ENCODE assay signal across 10 cellular contexts in the genomic region with DNA sequence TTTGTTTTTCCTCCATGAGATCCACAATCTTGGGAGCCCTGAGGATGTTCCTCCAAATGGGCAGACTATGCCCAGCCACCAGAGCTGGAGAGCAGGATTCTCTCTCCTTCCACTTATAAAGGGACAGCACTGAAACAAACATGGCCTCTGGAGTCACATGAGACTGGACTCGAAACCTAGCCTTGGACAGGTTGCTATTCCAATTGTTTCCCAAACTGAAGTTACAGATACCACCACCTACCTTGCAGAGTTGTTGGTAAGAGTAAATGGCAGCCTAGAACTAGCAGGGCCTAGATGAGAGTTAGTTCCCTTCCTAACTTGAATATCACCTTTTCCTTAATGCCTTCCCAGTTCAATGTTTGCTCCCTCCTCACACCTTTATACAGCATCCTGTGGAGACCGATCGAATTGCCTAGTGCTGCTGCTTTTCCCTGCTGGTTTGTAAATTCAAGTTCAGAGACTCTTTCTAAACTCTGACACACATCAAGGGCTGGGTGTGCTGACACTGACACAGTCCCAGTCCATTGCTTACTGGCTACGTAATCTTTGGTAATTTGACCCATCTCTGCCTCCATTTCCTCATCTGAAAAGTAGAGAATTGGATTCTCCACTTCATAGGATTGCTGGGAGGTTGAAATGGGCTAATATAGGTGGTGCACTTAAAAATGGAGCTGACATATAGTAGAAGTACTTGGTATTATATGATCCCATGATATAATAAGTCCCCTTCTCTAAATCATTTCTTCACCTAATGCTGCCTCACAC. TPM values are rescaled to one million over a fixed set of nuclear protein-coding genes. Genes with fewer than 3 reads are reported as not detected.
A peak's percentile ranks its signal among the peaks of the same experiment; 100 is the strongest.
DNase-seq lines count a peak whose midpoint lies in the region; ATAC-seq and TF ChIP-seq lines count a peak whose summit lies in the region.
"Had no signal": no experiment of that assay in that cellular context is flagged by ENCODE, and none has a peak within 500 bp of the region (broad histone marks: within the 10 kb centered on the region; RNA-seq: fewer than 3 reads in every experiment).

No MANE protein-coding gene starts in this region.

- no peak for TF ChIP-seq CTCF in Calu3 (IDR thresholded peaks at IDR 0.05; ENCODE audit: unreplicated experiment)
- TF ChIP-seq CTCF in endothelial cell (IDR thresholded peaks at IDR 0.05; ENCODE audit: unreplicated experiment), result no peak
- no peak for TF ChIP-seq CTCF in sigmoid colon (IDR thresholded peaks at IDR 0.05)

- no peaks in the 10 kb centered on the region for H3K9me3 ChIP-seq in sigmoid colon

- H3K4me3 ChIP-seq in sigmoid colon, result peak overlapping the region in 1 of 4 donors; percentile 80

- intact Hi-C loops in Calu3 (cut with micrococcal nuclease; ENCODE audit: unreplicated experiment), result loop anchor here (5.0 kb wide), 1 partner anchor 45 kb away; no protein-coding TSS in a partner anchor
- intact Hi-C loops in sigmoid colon (cut with DNase I), result loop anchor here (5.0 kb wide), 3 partner anchors 45 to 165 kb away; no protein-coding TSS in a partner anchor

- no TSS peak for BruUV-seq in Calu3 (replicated peaks; lab: Mats Ljungman, UMichigan)

- H3K4me3 Mint-ChIP-seq in Calu3 (ENCODE audit: low read depth, unreplicated experiment), result peak overlapping the region; percentile 21
- H3K4me3 Mint-ChIP-seq in endothelial cell (ENCODE audit: unreplicated experiment), result no peak overlapping the region

- H3K27ac Mint-ChIP-seq in Calu3 (ENCODE audit: unreplicated experiment) (peak overlapping the region; percentile 9), endothelial cell (ENCODE audit: unreplicated experiment) (peak overlapping the region; percentile 52)

- no peak for TF ChIP-seq POLR2A in sigmoid colon (IDR thresholded peaks at IDR 0.05)

- peaks cover 49% of the 10 kb centered on the region for H3K36me3 Mint-ChIP-seq in Calu3 (ENCODE audit: insufficient read depth, unreplicated experiment)
- H3K36me3 Mint-ChIP-seq in endothelial cell (ENCODE audit: low read depth, unreplicated experiment), result peaks cover 3% of the 10 kb centered on the region

- peaks cover 0 to 41% (median 29%) of the 10 kb centered on the region in 4 donors for H3K4me1 ChIP-seq in sigmoid colon

- H3K9me3 Mint-ChIP-seq in Calu3 (ENCODE audit: low read depth, unreplicated experiment) (no peaks in the 10 kb centered on the region), endothelial cell (ENCODE audit: unreplicated experiment) (no peaks in the 10 kb centered on the region)

- WGBS in sigmoid colon, 2 donors, result 68% methylated on average over 4 of the region's 4 CpGs

- no peak for TF ChIP-seq EP300 in sigmoid colon (IDR thresholded peaks at IDR 0.05)

- DNase-seq in Calu3 (no peak), NCI-H226 (peak; percentile 1), endothelial cell (ENCODE audit: low spot score) (no peak), sigmoid colon (no peak), NCI-H748 treated with DMSO at 0.1 percent for 48 hours (lab: John Stamatoyannopoulos, UW) (no peak), NCI-H2171 treated with DMSO at 0.1 percent for 48 hours (lab: John Stamatoyannopoulos, UW) (no peak)
- no peak for DNase-seq in stimulated activated CD4-positive, alpha-beta T cell treated with anti-CD3 and anti-CD28 coated beads, Interleukin-1b, Interleukin-23, amount 100 ng/mL, for 48 hours
- DNase-seq: islet precursor cell, NCI-H1436 had no signal

- peak overlapping the region; percentile 88 to 93 (median 92) for H3K27ac ChIP-seq in sigmoid colon

- no peaks in the 10 kb centered on the region for H3K27me3 ChIP-seq in sigmoid colon

- no peaks in the 10 kb centered on the region for H3K27me3 Mint-ChIP-seq in Calu3 (ENCODE audit: unreplicated experiment)
- H3K27me3 Mint-ChIP-seq in endothelial cell (ENCODE audit: unreplicated experiment), result peaks cover 8% of the 10 kb centered on the region

- no peak for ATAC-seq in HG02870 (IDR thresholded peaks at IDR 0.05; ENCODE audit: unreplicated experiment)

- CTCF ChIA-PET in Calu3 (lab: Charles Lee), result interaction anchor here (0.7 to 1.4 kb wide), 11 partner anchors 10 to 269 kb away, joined by 3 to 11 read pairs (median 5); a partner anchor contains a TSS

- H3K4me1 Mint-ChIP-seq in Calu3 (ENCODE audit: low read depth, unreplicated experiment) (peaks cover 24% of the 10 kb centered on the region), endothelial cell (ENCODE audit: unreplicated experiment) (peaks cover 30% of the 10 kb centered on the region)

- no peaks in the 10 kb centered on the region for H3K36me3 ChIP-seq in sigmoid colon

RNA-seq across cellular contexts. Expression of a gene that starts 2.6 kb away (rescaled TPM):
- total RNA-seq in Calu3 (2022) (77.8 and 91.5 TPM in 2 replicates), endothelial cell (ENCODE audit: unreplicated experiment) (33.5 TPM), sigmoid colon (100 to 1,000 TPM in 1 of 4 donors, 10 to 100 TPM in 3; 55.4 to 117 (median 84.3) TPM)
- 10 to 100 TPM; 58.3 to 94.1 (median 62.0) TPM for polyA plus RNA-seq in sigmoid colon

RNA-seq across cellular contexts. Expression of a gene that starts 10.3 kb away (rescaled TPM):
- total RNA-seq in Calu3 (2022), result 23.2 and 24.1 TPM in 2 replicates
- total RNA-seq in endothelial cell (ENCODE audit: unreplicated experiment), result 17.3 TPM
- total RNA-seq in sigmoid colon, result 10 to 100 TPM; 20.1 to 32.7 (median 25.8) TPM
- 10 to 100 TPM in 2 of 3 donors, 1 to 10 TPM in 1; 9.0 to 20.9 (median 12.7) TPM for polyA plus RNA-seq in sigmoid colon

RNA-seq across cellular contexts. Expression of a gene that starts 11.9 kb away (rescaled TPM):
- total RNA-seq in Calu3 (2022) (24.5 and 28.0 TPM in 2 replicates), endothelial cell (ENCODE audit: unreplicated experiment) (16.5 TPM), sigmoid colon (10 to 100 TPM; 15.3 to 28.6 (median 21.9) TPM)
- 10 to 100 TPM; 20.4 to 25.0 (median 20.8) TPM for polyA plus RNA-seq in sigmoid colon

RNA-seq across cellular contexts. Expression of a gene that starts 58.3 kb away (rescaled TPM):
- total RNA-seq in Calu3 (2022) (30.8 and 31.1 TPM in 2 replicates), endothelial cell (ENCODE audit: unreplicated experiment) (41.9 TPM), sigmoid colon (10 to 100 TPM; 12.2 to 21.0 (median 17.2) TPM)
- 10 to 100 TPM; 19.2 to 23.1 (median 19.8) TPM for polyA plus RNA-seq in sigmoid colon
